In the genomic region with DNA sequence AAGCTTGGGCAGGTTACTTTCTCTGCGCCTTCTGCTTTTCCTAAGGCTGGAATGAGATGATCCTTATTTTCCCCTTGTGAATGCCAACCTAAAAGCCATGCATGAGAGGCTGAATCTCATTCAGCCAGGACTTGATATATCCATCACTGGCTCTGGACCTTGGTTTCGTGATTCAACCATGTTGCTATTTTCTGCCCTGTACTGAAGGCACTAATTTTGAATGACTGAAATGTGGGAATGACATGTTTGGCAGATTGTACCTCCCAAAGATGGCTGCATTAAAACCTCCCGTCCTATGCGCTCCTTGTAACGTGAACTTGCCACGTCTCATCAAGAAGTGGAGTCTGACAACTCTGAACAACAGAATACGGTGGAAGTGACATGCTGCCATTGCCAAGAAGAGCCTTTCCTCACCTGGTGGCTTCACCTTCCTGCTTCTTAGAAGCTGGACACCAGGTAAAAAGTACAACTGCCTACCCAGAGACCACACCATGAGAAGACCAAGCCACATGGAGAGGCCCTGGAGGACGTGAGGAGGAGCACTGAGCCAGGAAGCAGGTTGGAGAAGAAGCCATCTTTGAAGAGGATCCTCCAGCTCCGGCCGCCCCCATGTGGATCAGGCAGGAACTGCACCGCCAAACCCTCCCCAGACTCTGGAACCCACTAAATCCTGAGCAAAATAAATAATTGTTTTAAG, we compare ENCODE assay signal across 8 cellular contexts.
DNase-seq lines count a peak whose midpoint lies in the region; ATAC-seq, FAIRE-seq and TF ChIP-seq lines count a peak whose summit lies in the region.

No MANE protein-coding gene starts in this region.

- H3K27ac ChIP-seq in RWPE1 (peak overlapping the region; percentile 21; the same call in 1 of the 2 replicates), aorta (ENCODE audit: low read depth in 1 of 2, low read length in 2 of 2) (peak overlapping the region; percentile 73 to 90)

- no peak overlapping the region for H3K4me3 ChIP-seq in aorta (ENCODE audit: low read length in 2 of 2)

- FAIRE-seq in frontal cortex (lab: Jason Lieb, UNC): no peak

- peak; percentile 79 for ATAC-seq in GM19452 (IDR thresholded peaks at IDR 0.05; ENCODE audit: unreplicated experiment)
- ATAC-seq in aorta (ENCODE audit: low FRiP score): peak; percentile 74

- no peaks in the 10 kb centered on the region for H3K9me3 ChIP-seq in aorta (ENCODE audit: control insufficient read depth, low read length)

- CTCF ChIA-PET in RWPE1 (lab: Yijun Ruan, JAX): interaction anchor here (0.6 to 1.4 kb wide), 23 partner anchors 11 to 1996 kb away, joined by 3 to 11 read pairs (median 3); no protein-coding TSS in a partner anchor

- in situ Hi-C loops in KBM-7 (cut with MboI; ENCODE audit: low pct_unique_long_range_greater_than_20kb, low sequenced_read_pairs): no loop called here

- TF ChIP-seq CTCF in RWPE1 (conservative IDR thresholded peaks at IDR 0.05; ENCODE audit: low read depth): peak; percentile 91

- POLR2A ChIA-PET in RWPE1 (lab: Yijun Ruan, JAX; ENCODE audit: low non-redundant PET): no interaction called here

- H3K27me3 ChIP-seq in aorta (ENCODE audit: control insufficient read depth in 1 of 2, insufficient read depth in 2 of 2, low read length in 1 of 2): no peaks in the 10 kb centered on the region

- WGBS in aorta, 2 donors: 26 to 31% methylated on average over 11 of the region's 11 CpGs

- peaks cover 0 to 2% of the 10 kb centered on the region in 2 donors for H3K36me3 ChIP-seq in aorta (ENCODE audit: control insufficient read depth in 1 of 2, insufficient read depth in 2 of 2, low read length in 1 of 2)

- intact Hi-C loops in posterior vena cava (cut with DNase I) (no loop called here), aorta (cut with DNase I) (loop anchor here in 1 of 2 donors (1.0 to 2.0 kb wide), 2 partner anchors 16 to 291 kb away; a partner anchor contains a TSS)

- peaks cover 0 to 8% of the 10 kb centered on the region in 2 donors for H3K4me1 ChIP-seq in aorta (ENCODE audit: control insufficient read depth in 1 of 2, insufficient read depth in 2 of 2, low read length in 2 of 2)

- DNase-seq in CD1c-positive myeloid dendritic cell (ENCODE audit: extremely low spot score) (peak; percentile 74), KBM-7 (peak; percentile 82), RWPE1 (ENCODE audit: low spot score) (peak; percentile 62), activated gamma-delta T cell treated with Interleukin-2 at 50 U/mL for 16 hours (peak; percentile 33), frontal cortex (ENCODE audit: low spot score in 2 of 2) (peak; percentile 30 to 46), posterior vena cava (ENCODE audit: low spot score) (peak; percentile 90), aorta (peak; percentile 78 to 93)

Comparison
In these comparisons a context has a peak if more than half of its experiments do, and no peak if none do; other contexts are left out.
1. DNase-seq: peak in every context shown above with its lines; median percentile 90 in posterior vena cava; 86 in aorta; 82 in KBM-7; 74 in CD1c-positive myeloid dendritic cell; 62 in RWPE1; 38 in frontal cortex; 33 in activated gamma-delta T cell treated with Interleukin-2 at 50 U/mL for 16 hours.